22 cellular contexts compared by ENCODE assay signal in the genomic region with DNA sequence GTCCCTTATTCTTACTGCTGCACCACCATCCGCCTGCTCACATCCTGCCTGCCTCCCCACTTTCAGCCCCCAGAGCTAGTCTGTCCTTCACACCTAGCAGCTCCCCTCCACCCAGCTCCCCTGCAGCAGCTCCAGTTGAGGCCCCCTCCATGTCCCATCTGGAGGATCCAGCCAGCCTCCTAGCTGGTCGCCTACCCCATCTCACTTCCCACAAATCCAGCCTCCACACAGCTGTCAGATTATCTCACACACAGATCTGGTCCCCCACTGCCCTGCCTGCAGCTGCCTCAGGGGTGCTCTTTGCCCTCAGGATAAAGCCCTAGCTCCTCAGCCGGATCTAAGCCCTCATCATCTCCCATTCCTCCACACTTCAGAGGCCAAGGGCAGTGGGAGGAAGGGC. TPM values are rescaled to one million over a fixed set of nuclear protein-coding genes. Genes with fewer than 3 reads are reported as not detected.
DNase-seq lines count a peak whose midpoint lies in the region; ATAC-seq, FAIRE-seq and TF ChIP-seq lines count a peak whose summit lies in the region.
"Had no signal": no experiment of that assay in that cellular context is flagged by ENCODE, and none has a peak within 500 bp of the region (broad histone marks: within the 10 kb centered on the region; RNA-seq: fewer than 3 reads in every experiment).

No MANE protein-coding gene starts in this region.

- H3K4me3 Mint-ChIP-seq in activated naive CD4-positive, alpha-beta T cell treated with anti-CD3 and anti-CD28 coated beads, Interleukin-2, amount 50 U/mL, for 24 hours, result no peak overlapping the region
- H3K4me3 Mint-ChIP-seq in astrocyte (ENCODE audit: unreplicated experiment) (peak overlapping the region; percentile 15), nephron (no peak overlapping the region), type B pancreatic cell (no peak overlapping the region), H9 (no peak overlapping the region)
- H3K4me3 Mint-ChIP-seq: T-helper 1 cell treated with Interleukin-12 subunit alpha and Interleukin-12 subunit beta and Interleukin-4 antibody, amounts not matched to agents 30 μg/mL and 1 μg/mL, for 36 hours had no signal

- H3K9me3 ChIP-seq in astrocyte (ENCODE audit: insufficient read depth, low read depth, low read length), result no peaks in the 10 kb centered on the region
- H3K9me3 ChIP-seq in H9 (ENCODE audit: control insufficient read depth, low read depth, low read length), result no peaks in the 10 kb centered on the region
- H3K9me3 ChIP-seq: A549, BE2C, pancreas, tibial nerve had no signal

- H3K36me3 ChIP-seq in astrocyte (ENCODE audit: insufficient read depth, low read length), result peaks cover 6% of the 10 kb centered on the region
- H3K36me3 ChIP-seq: BE2C had no signal

- H4K20me1 ChIP-seq in astrocyte (ENCODE audit: insufficient read depth, low read length) (no peaks in the 10 kb centered on the region), H9 (ENCODE audit: control insufficient read depth, insufficient read depth, insufficient read length) (no peaks in the 10 kb centered on the region)

- H2BK15ac ChIP-seq in H9 (ENCODE audit: low read depth, low read length), result no peak overlapping the region

- H3K4ac ChIP-seq in H9 (ENCODE audit: low read depth, low read length), result no peak overlapping the region

- no peak overlapping the region for H3K4me3 ChIP-seq in astrocyte (ENCODE audit: insufficient read depth, low read depth, low read length)
- H3K4me3 ChIP-seq: A549, pancreas, PC-9, tibial nerve had no signal

- H2BK5ac ChIP-seq in H9 (ENCODE audit: insufficient read length, low read length), result no peak overlapping the region

- no peak overlapping the region for H3K56ac ChIP-seq in H9 (ENCODE audit: insufficient read length, low read depth, low read length)

- H3K27ac ChIP-seq in astrocyte (ENCODE audit: low read depth, low read length) (no peak overlapping the region), H9 (ENCODE audit: insufficient read length, low read depth, low read length) (no peak overlapping the region)
- H3K27ac ChIP-seq: A549, pancreas, PC-9 had no signal

- H3T11ph ChIP-seq in H9 (ENCODE audit: low read length), result no peak overlapping the region

- H3K9ac ChIP-seq in astrocyte (ENCODE audit: low read length) (no peak overlapping the region), H9 (ENCODE audit: extremely low read depth, insufficient read length, low read length) (no peak overlapping the region)

- peak overlapping the region; percentile 0 for H3K27ac Mint-ChIP-seq in activated naive CD4-positive, alpha-beta T cell treated with anti-CD3 and anti-CD28 coated beads, Interleukin-2, amount 50 U/mL, for 24 hours
- H3K27ac Mint-ChIP-seq in activated naive CD4-positive, alpha-beta T cell treated with anti-CD3 and anti-CD28 coated beads, Interleukin-2, amount 50 U/mL, for 72 hours, result peak overlapping the region in 1 of 2 donors; percentile 91
- H3K27ac Mint-ChIP-seq in astrocyte (ENCODE audit: unreplicated experiment) (no peak overlapping the region), nephron (peak overlapping the region in 2 of 3 experiments; percentile 22 to 90), type B pancreatic cell (peak overlapping the region; percentile 8), H9 (peak overlapping the region in 1 of 3 experiments; percentile 53; a peak in 1 of 7 replicates)

- H4K91ac ChIP-seq in H9 (ENCODE audit: insufficient read length, low read depth, low read length), result no peak overlapping the region

- ATAC-seq in activated naive CD4-positive, alpha-beta T cell treated with anti-CD3 and anti-CD28 coated beads, Interleukin-2, amount 50 U/mL, for 72 hours, result no peak
- ATAC-seq: A549 had no signal

- peaks cover 3% of the 10 kb centered on the region for H3K36me3 Mint-ChIP-seq in activated naive CD4-positive, alpha-beta T cell treated with anti-CD3 and anti-CD28 coated beads, Interleukin-2, amount 50 U/mL, for 24 hours
- H3K36me3 Mint-ChIP-seq in activated naive CD4-positive, alpha-beta T cell treated with anti-CD3 and anti-CD28 coated beads, Interleukin-2, amount 50 U/mL, for 72 hours, result no peaks in the 10 kb centered on the region
- H3K36me3 Mint-ChIP-seq in astrocyte (ENCODE audit: low read depth, unreplicated experiment) (peaks cover 20% of the 10 kb centered on the region), nephron (ENCODE audit: low read depth) (peaks cover 23% of the 10 kb centered on the region), type B pancreatic cell (peaks cover 8% of the 10 kb centered on the region), H9 (ENCODE audit: insufficient read depth in 1 of 3, low read depth in 3 of 3) (peaks cover 5 to 15% (median 11%) of the 10 kb centered on the region in 3 experiments; a peak in 6 of 7 replicates)

- H3K18ac ChIP-seq in H9 (ENCODE audit: insufficient read length, low read depth, low read length), result no peak overlapping the region

- H4K5ac ChIP-seq in H9 (ENCODE audit: insufficient read length, low read depth, low read length), result no peak overlapping the region

- no CpG with 5 or more reads among the region's 3 CpGs for whole genome bisulfite sequencing in H9 (ENCODE audit: extremely low coverage, insufficient read length, low lambda C conversion rate)

- H2AK5ac ChIP-seq in H9 (ENCODE audit: insufficient read length, low read length), result no peak overlapping the region

- no peaks in the 10 kb centered on the region for H3K27me3 ChIP-seq in astrocyte (ENCODE audit: insufficient read depth, low read length)
- H3K27me3 ChIP-seq in H9 (ENCODE audit: insufficient read depth, low read length), result no peaks in the 10 kb centered on the region
- H3K27me3 ChIP-seq: BE2C, pancreas, tibial nerve had no signal

- H3K4me1 Mint-ChIP-seq in activated naive CD4-positive, alpha-beta T cell treated with anti-CD3 and anti-CD28 coated beads, Interleukin-2, amount 50 U/mL, for 24 hours, result peaks cover 9% of the 10 kb centered on the region
- peaks cover 16% of the 10 kb centered on the region for H3K4me1 Mint-ChIP-seq in astrocyte (ENCODE audit: low read depth, unreplicated experiment)
- peaks cover 7% of the 10 kb centered on the region for H3K4me1 Mint-ChIP-seq in nephron
- peaks cover 26% of the 10 kb centered on the region for H3K4me1 Mint-ChIP-seq in type B pancreatic cell (ENCODE audit: unreplicated experiment)
- H3K4me1 Mint-ChIP-seq in H9, result peaks cover 10 to 13% of the 10 kb centered on the region in 2 experiments

- H3K79me2 ChIP-seq in astrocyte (ENCODE audit: insufficient read depth, low read length) (no peaks in the 10 kb centered on the region), H9 (ENCODE audit: insufficient read depth, low read length) (no peaks in the 10 kb centered on the region)

- no peak overlapping the region for H4K8ac ChIP-seq in H9 (replicated peaks; ENCODE audit: insufficient read length, low read depth, low read length)

- no peak overlapping the region for H2BK120ac ChIP-seq in H9 (ENCODE audit: low read depth, low read length, poor library complexity, severe bottlenecking)

- no peaks in the 10 kb centered on the region for H3K9me3 Mint-ChIP-seq in activated naive CD4-positive, alpha-beta T cell treated with anti-CD3 and anti-CD28 coated beads, Interleukin-2, amount 50 U/mL, for 24 hours
- H3K9me3 Mint-ChIP-seq in activated naive CD4-positive, alpha-beta T cell treated with anti-CD3 and anti-CD28 coated beads, Interleukin-2, amount 50 U/mL, for 72 hours, result no peaks in the 10 kb centered on the region
- H3K9me3 Mint-ChIP-seq in astrocyte (ENCODE audit: unreplicated experiment) (no peaks in the 10 kb centered on the region), nephron (no peaks in the 10 kb centered on the region), type B pancreatic cell (no peaks in the 10 kb centered on the region), H9 (no peaks in the 10 kb centered on the region)
- H3K9me3 Mint-ChIP-seq: naive B cell; T-helper 1 cell treated with Interleukin-12 subunit alpha and Interleukin-12 subunit beta and Interleukin-4 antibody, amounts not matched to agents 30 μg/mL and 1 μg/mL, for 36 hours had no signal

- H3K4me2 ChIP-seq in astrocyte (ENCODE audit: low read length), result peak overlapping the region; percentile 56
- H3K4me2 ChIP-seq in H9 (ENCODE audit: insufficient read depth, insufficient read length, low read length), result no peak overlapping the region
- H3K4me2 ChIP-seq: A549, PC-9 had no signal

- H3K4me1 ChIP-seq in astrocyte (ENCODE audit: insufficient read depth, low read length) (peaks cover 10% of the 10 kb centered on the region), H9 (ENCODE audit: insufficient read depth, low read length) (no peaks in the 10 kb centered on the region)
- H3K4me1 ChIP-seq: A549, BE2C, pancreas had no signal

- no peak overlapping the region for H3K23ac ChIP-seq in H9 (ENCODE audit: insufficient read length, low read depth, low read length)

- no peak overlapping the region; the same call in 1 of the 2 replicates for H3K14ac ChIP-seq in H9 (ENCODE audit: insufficient read depth, low read length)

- no peak for DNase-seq in activated naive CD4-positive, alpha-beta T cell treated with anti-CD3 and anti-CD28 coated beads, Interleukin-2, amount 50 U/mL, for 72 hours (ENCODE audit: low spot score in 2 of 2)
- DNase-seq in astrocyte (ENCODE audit: low read depth), result no peak
- DNase-seq in type B pancreatic cell (ENCODE audit: extremely low spot score, unreplicated experiment), result no peak
- no peak for DNase-seq in inferior parietal cortex (ENCODE audit: extremely low spot score)
- DNase-seq in H9, result no peak
- no peak for DNase-seq in midbrain (lab: John Stamatoyannopoulos, UW)
- DNase-seq: activated CD4-positive, alpha-beta T cell treated with anti-CD3 and anti-CD28 coated beads for 4 hours; BE2C; DND-41; mesenchymal stem cell; naive B cell; NCI-H1048; NCI-H1930; pancreas; PC-9; stimulated activated naive CD4-positive, alpha-beta T cell had no signal

- H3K23me2 ChIP-seq in H9 (ENCODE audit: insufficient read length, low read depth, low read length, poor library complexity, severe bottlenecking), result no peaks in the 10 kb centered on the region

- H2BK20ac ChIP-seq in H9 (ENCODE audit: low read depth, low read length, poor library complexity, severe bottlenecking), result no peak overlapping the region

- FAIRE-seq in astrocyte (lab: Jason Lieb, UNC), result no peak
- FAIRE-seq: A549, GM12891, pancreas had no signal

- TF ChIP-seq CTCF in astrocyte (IDR thresholded peaks at IDR 0.05; ENCODE audit: insufficient read depth, low read depth, low read length) (no peak), nephron (IDR thresholded peaks at IDR 0.05; ENCODE audit: unreplicated experiment in 3 of 3) (no peak), type B pancreatic cell (conservative IDR thresholded peaks at IDR 0.05) (no peak), H9 (conservative IDR thresholded peaks at IDR 0.05) (no peak)

- no peak overlapping the region for H2BK12ac ChIP-seq in H9 (ENCODE audit: insufficient read length, low read depth, low read length)

- H2AFZ ChIP-seq in astrocyte (ENCODE audit: low read depth, low read length) (peak overlapping the region; percentile 37), H9 (ENCODE audit: low read length) (no peak overlapping the region)
- H2AFZ ChIP-seq: PC-9 had no signal

- H3K27me3 Mint-ChIP-seq in activated naive CD4-positive, alpha-beta T cell treated with anti-CD3 and anti-CD28 coated beads, Interleukin-2, amount 50 U/mL, for 24 hours, result no peaks in the 10 kb centered on the region
- H3K27me3 Mint-ChIP-seq in astrocyte (ENCODE audit: low read depth, unreplicated experiment) (peaks cover 9% of the 10 kb centered on the region), nephron (ENCODE audit: low read depth) (peaks cover 7% of the 10 kb centered on the region), type B pancreatic cell (peaks cover 3% of the 10 kb centered on the region), H9 (ENCODE audit: low read depth) (no peaks in the 10 kb centered on the region)
- H3K27me3 Mint-ChIP-seq: naive B cell had no signal

- H3K79me1 ChIP-seq in H9 (ENCODE audit: insufficient read depth, low read depth, low read length, poor library complexity, severe bottlenecking), result no peaks in the 10 kb centered on the region

RNA-seq across cellular contexts. Expression of gene SEMA7A, which starts 8.8 kb away (rescaled TPM):
- 10 to 100 TPM; 47.8 to 53.6 TPM for total RNA-seq in activated naive CD4-positive, alpha-beta T cell treated with anti-CD3 and anti-CD28 coated beads, Interleukin-2, amount 50 U/mL, for 72 hours
- 26.7 and 36.3 TPM in 2 replicates for total RNA-seq in astrocyte
- 6.3 and 11.2 TPM in 2 replicates for total RNA-seq in type B pancreatic cell (ENCODE audit: low replicate concordance)
- 5.7 and 7.0 TPM in 2 replicates for total RNA-seq in H9 (2021)

RNA-seq across cellular contexts. Expression of gene UBL7, which starts 18.4 kb away (rescaled TPM):
- total RNA-seq in activated naive CD4-positive, alpha-beta T cell treated with anti-CD3 and anti-CD28 coated beads, Interleukin-2, amount 50 U/mL, for 72 hours, result 10 to 100 TPM; 43.3 to 50.4 TPM
- total RNA-seq in astrocyte (40.9 and 46.1 TPM in 2 replicates), type B pancreatic cell (ENCODE audit: low replicate concordance) (42.0 and 57.0 TPM in 2 replicates), H9 (2021) (47.5 and 48.7 TPM in 2 replicates)
